ENCODE assay signal across 8 cellular contexts in the genomic region with DNA sequence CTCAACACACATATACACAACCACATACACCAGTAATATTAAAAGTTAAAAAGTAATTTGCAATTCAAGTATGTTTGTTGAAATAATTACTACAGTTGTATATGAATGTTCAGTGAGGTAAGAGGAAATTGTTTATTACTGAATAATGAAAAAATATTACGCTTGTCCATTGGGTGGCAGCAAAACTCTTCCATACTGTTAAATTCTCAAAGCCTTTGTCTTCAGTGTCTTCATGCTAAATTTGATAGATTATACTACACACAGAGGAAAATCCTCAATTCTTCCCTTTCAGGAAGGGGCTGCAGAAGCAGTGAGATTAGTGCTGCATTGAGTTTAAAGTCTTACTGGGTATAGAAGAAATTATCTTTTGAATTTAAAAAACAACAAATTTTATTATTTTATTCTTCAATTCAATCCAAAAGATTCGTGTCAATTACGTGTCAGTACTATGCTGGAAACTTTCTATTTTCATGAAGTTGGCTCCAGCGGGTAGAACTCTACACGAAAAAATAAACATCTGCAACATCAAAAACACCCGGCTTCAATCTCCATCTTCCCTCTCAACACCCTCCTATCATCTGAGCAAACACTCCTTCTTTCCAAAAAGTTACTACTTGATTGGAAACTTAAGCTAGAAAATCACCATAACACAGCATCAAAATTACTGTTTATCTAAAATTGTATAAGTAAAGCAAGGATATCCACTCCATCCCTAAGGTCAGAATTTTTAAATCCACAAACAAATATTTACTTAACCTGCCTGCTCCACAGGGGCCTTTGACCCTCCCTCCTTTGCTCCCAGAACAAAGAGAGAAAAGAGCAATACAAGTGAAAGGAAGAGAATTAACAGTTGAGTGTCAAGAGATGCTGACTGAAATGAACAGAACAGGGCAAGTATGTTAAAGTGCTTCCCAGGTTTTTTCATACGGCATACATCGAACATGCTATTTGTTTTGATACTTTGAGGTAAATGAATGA. TPM values are rescaled to one million over a fixed set of nuclear protein-coding genes. Genes with fewer than 3 reads are reported as not detected.
DNase-seq lines count a peak whose midpoint lies in the region; ATAC-seq, FAIRE-seq and TF ChIP-seq lines count a peak whose summit lies in the region.

No MANE protein-coding gene starts in this region.

- peak overlapping the region; percentile 56 for H3K27ac ChIP-seq in DND-41 (ENCODE audit: low read length)

- no peak overlapping the region for H3K9ac ChIP-seq in DND-41 (ENCODE audit: low read depth, low read length)

- H3K27me3 ChIP-seq in DND-41 (ENCODE audit: insufficient read depth, low read length, poor library complexity): no peaks in the 10 kb centered on the region

- H4K20me1 ChIP-seq in DND-41 (ENCODE audit: insufficient read depth, low read length): no peaks in the 10 kb centered on the region

- H2AFZ ChIP-seq in DND-41 (ENCODE audit: low read depth, low read length): peak overlapping the region; percentile 61

- ATAC-seq in DND-41 (ENCODE audit: insufficient read depth, low read depth): peak; percentile 81

- H3K79me2 ChIP-seq in DND-41 (ENCODE audit: insufficient read depth, low read length): no peaks in the 10 kb centered on the region

- peak; percentile 41 for DNase-seq in DND-41
- peak; percentile 54 for DNase-seq in HT1080 (ENCODE audit: low read depth)
- DNase-seq in OCI-M2 (lab: John Stamatoyannopoulos, UW; ENCODE audit: unreplicated experiment): peak; percentile 84
- peak; percentile 59 to 73 for DNase-seq in dermis microvascular lymphatic vessel endothelial cell (ENCODE audit: low read depth in 2 of 2)
- peak; percentile 84 for DNase-seq in midbrain (lab: John Stamatoyannopoulos, UW)
- no peak for DNase-seq in NCI-H226
- no peak for DNase-seq in GF-D8 (lab: John Stamatoyannopoulos, UW)

- no peaks in the 10 kb centered on the region for H3K36me3 ChIP-seq in DND-41 (ENCODE audit: insufficient read depth, low read length)

- peak; percentile 97 for FAIRE-seq in A204.1 (lab: Jason Lieb, UNC)

- H3K4me1 ChIP-seq in DND-41 (ENCODE audit: insufficient read depth, low read length): peaks cover 50% of the 10 kb centered on the region

- TF ChIP-seq CTCF in DND-41 (IDR thresholded peaks at IDR 0.05; ENCODE audit: borderline replicate concordance, extremely low read depth, low read length, poor library complexity, severe bottlenecking): peak; percentile 70

- no peaks in the 10 kb centered on the region for H3K9me3 ChIP-seq in DND-41 (ENCODE audit: insufficient read depth, low read length, severe bottlenecking)

- H3K4me3 ChIP-seq in DND-41 (ENCODE audit: low read depth in 1 of 2, low read length in 2 of 2): no peak overlapping the region

- H3K4me2 ChIP-seq in DND-41 (ENCODE audit: insufficient read depth, low read length): no peak overlapping the region

RNA-seq across cellular contexts. Expression of a gene that starts 37.0 kb away (rescaled TPM):
- total RNA-seq in HT1080 (2014; rRNA removed; shearing (Covaris generic)): 48.8 and 54.8 TPM in 2 replicates
- polyA plus RNA-seq in HT1080 (2015; cell fraction: cytosol; rRNA removed): 38.5 and 46.2 TPM in 2 replicates
- polyA plus RNA-seq in HT1080 (2015; cell fraction: nucleus; rRNA removed): 178 and 196 TPM in 2 replicates
- 89.5 and 90.5 TPM in 2 replicates for total RNA-seq in dermis microvascular lymphatic vessel endothelial cell

Comparison
In these comparisons a context has a peak if more than half of its experiments do, and no peak if none do; other contexts are left out.
1. DNase-seq: peak in DND-41 (single experiment), HT1080 (single experiment), OCI-M2 (single experiment), dermis microvascular lymphatic vessel endothelial cell (2 of 2) and midbrain (single experiment); none in NCI-H226 (single experiment) and GF-D8 (single experiment).